Comparison of ENCODE assay signal across 10 cellular contexts in the genomic region with DNA sequence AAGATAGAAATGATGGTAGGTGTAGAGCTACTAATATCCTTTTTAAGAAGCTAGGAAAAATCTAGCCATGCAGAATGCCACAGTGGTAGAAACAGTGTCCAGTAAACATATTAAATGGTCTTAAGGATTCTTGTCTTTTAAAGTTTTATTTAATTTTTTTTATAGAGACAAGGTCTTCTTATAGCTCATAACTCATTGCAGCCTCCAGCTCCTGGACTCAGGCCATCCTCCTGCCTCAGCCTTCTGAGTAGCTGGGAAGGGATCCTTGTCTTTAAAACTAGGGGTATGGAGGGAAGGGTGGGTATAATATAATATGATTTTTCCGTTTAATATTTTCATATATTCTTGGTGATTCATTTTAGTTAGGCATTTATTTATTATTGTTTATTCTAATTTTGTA. TPM values are rescaled to one million over a fixed set of nuclear protein-coding genes. Genes with fewer than 3 reads are reported as not detected.
A peak's percentile ranks its signal among the peaks of the same experiment; 100 is the strongest.
DNase-seq lines count a peak whose midpoint lies in the region; ATAC-seq and TF ChIP-seq lines count a peak whose summit lies in the region.
"Had no signal": no experiment of that assay in that cellular context is flagged by ENCODE, and none has a peak within 500 bp of the region (broad histone marks: within the 10 kb centered on the region; RNA-seq: fewer than 3 reads in every experiment).

No MANE protein-coding gene starts in this region.

- POLR2A ChIA-PET in activated CD8-positive, alpha-beta T cell treated with anti-CD3 and anti-CD28 coated beads for 36 hours (lab: Charles Lee): interaction anchor here (0.6 kb wide), 1 partner anchor 253 kb away, joined by 3 read pairs; no protein-coding TSS in a partner anchor
- POLR2A ChIA-PET in CD8-positive, alpha-beta T cell (lab: Charles Lee): interaction anchor here (0.6 to 1.5 kb wide), 2 partner anchors 14 to 147 kb away, joined by 3 to 6 read pairs; partner anchors contain the start of gene CLOCK

- peak overlapping the region in 1 of 2 donors; percentile 100 for H3K27ac ChIP-seq in thoracic aorta
- H3K27ac ChIP-seq in CD8-positive, alpha-beta T cell (ENCODE audit: low read depth, low read length): no peak overlapping the region

- no peaks in the 10 kb centered on the region for H3K27me3 Mint-ChIP-seq in activated T-cell treated with anti-CD3 and anti-CD28 coated beads, Interleukin-2, amount 50 U/mL, for 4 hours (ENCODE audit: low read depth)
- no peaks in the 10 kb centered on the region for H3K27me3 Mint-ChIP-seq in activated CD8-positive, alpha-beta T cell treated with anti-CD3 and anti-CD28 coated beads for 36 hours
- no peaks in the 10 kb centered on the region for H3K27me3 Mint-ChIP-seq in CD8-positive, alpha-beta T cell (ENCODE audit: low read depth)

- H3K27me3 ChIP-seq in thoracic aorta (replicated peaks; ENCODE audit: insufficient read depth): no peaks in the 10 kb centered on the region
- H3K27me3 ChIP-seq in CD8-positive, alpha-beta T cell (ENCODE audit: insufficient read depth, low read length): no peaks in the 10 kb centered on the region

- CTCF ChIA-PET in activated CD8-positive, alpha-beta T cell treated with anti-CD3 and anti-CD28 coated beads for 36 hours (lab: Charles Lee): interaction anchor here (1.3 to 2.7 kb wide), 2 partner anchors 9 to 54 kb away, joined by 3 to 10 read pairs; partner anchors contain the start of gene SRD5A3
- CTCF ChIA-PET in CD8-positive, alpha-beta T cell (lab: Charles Lee): interaction anchor here (1.0 to 1.3 kb wide), 2 partner anchors 14 to 52 kb away, joined by 4 read pairs; no protein-coding TSS in a partner anchor

- intact Hi-C loops in activated CD8-positive, alpha-beta T cell treated with anti-CD3 and anti-CD28 coated beads for 36 hours (cut with micrococcal nuclease): no loop called here
- intact Hi-C loops in CD8-positive, alpha-beta T cell (cut with DNase I, micrococcal nuclease): loop anchor here (5.0 to 10.0 kb wide), 7 partner anchors 38 to 1575 kb away; partner anchors contain the start of genes CEP135 (in 1 of the 2), CHIC2 (in 1 of the 2), EXOC1 (in 1 of the 2) and NOA1 (in 1 of the 2)

- H3K36me3 ChIP-seq in thoracic aorta: no peaks in the 10 kb centered on the region
- no peaks in the 10 kb centered on the region for H3K36me3 ChIP-seq in CD8-positive, alpha-beta T cell (ENCODE audit: insufficient read depth, low read length)

- peak overlapping the region; percentile 99 for H3K4me3 ChIP-seq in thoracic aorta
- no peak overlapping the region for H3K4me3 ChIP-seq in CD8-positive, alpha-beta T cell (ENCODE audit: low read depth, low read length)

- ATAC-seq in activated T-cell treated with anti-CD3 and anti-CD28 coated beads, Interleukin-2, amount 50 U/mL, for 4 hours: no peak
- no peak for ATAC-seq in activated CD8-positive, alpha-beta T cell treated with anti-CD3 and anti-CD28 coated beads for 36 hours
- no peak for ATAC-seq in thoracic aorta (ENCODE audit: insufficient number of reproducible peaks, low FRiP score, low read depth)
- no peak for ATAC-seq in CD8-positive, alpha-beta T cell

- H3K4me1 ChIP-seq in thoracic aorta (ENCODE audit: control insufficient read depth in 1 of 2, low read depth in 2 of 2): peaks cover 20 to 46% of the 10 kb centered on the region in 2 donors
- peaks cover 36% of the 10 kb centered on the region for H3K4me1 ChIP-seq in CD8-positive, alpha-beta T cell (ENCODE audit: insufficient read depth, low read length)

- peak overlapping the region; percentile 91 for H3K4me3 Mint-ChIP-seq in activated T-cell treated with anti-CD3 and anti-CD28 coated beads, Interleukin-2, amount 50 U/mL, for 4 hours
- H3K4me3 Mint-ChIP-seq in activated CD8-positive, alpha-beta T cell treated with anti-CD3 and anti-CD28 coated beads for 36 hours: peak overlapping the region; percentile 95
- H3K4me3 Mint-ChIP-seq in CD8-positive, alpha-beta T cell: no peak overlapping the region

- H3K27ac Mint-ChIP-seq in activated CD8-positive, alpha-beta T cell treated with anti-CD3 and anti-CD28 coated beads for 36 hours: no peak overlapping the region
- no peak overlapping the region for H3K27ac Mint-ChIP-seq in CD8-positive, alpha-beta T cell

- peaks cover 52% of the 10 kb centered on the region for H3K4me1 Mint-ChIP-seq in activated T-cell treated with anti-CD3 and anti-CD28 coated beads, Interleukin-2, amount 50 U/mL, for 4 hours (ENCODE audit: low read depth)
- peaks cover 46% of the 10 kb centered on the region for H3K4me1 Mint-ChIP-seq in activated CD8-positive, alpha-beta T cell treated with anti-CD3 and anti-CD28 coated beads for 36 hours (ENCODE audit: low read depth)
- peaks cover 48% of the 10 kb centered on the region for H3K4me1 Mint-ChIP-seq in CD8-positive, alpha-beta T cell (ENCODE audit: low read depth)

- DNase-seq in activated T-cell treated with anti-CD3 and anti-CD28 coated beads, Interleukin-2, amount 50 U/mL, for 4 hours: no peak
- DNase-seq in activated T-cell treated with anti-CD3 and anti-CD28 coated beads, Interleukin-2, amount 50 U/mL, for 48 hours: no peak
- DNase-seq in activated CD8-positive, alpha-beta T cell treated with anti-CD3 and anti-CD28 coated beads for 36 hours: no peak
- DNase-seq in globus pallidus (ENCODE audit: low spot score) (peak; percentile 43), thoracic aorta (ENCODE audit: low spot score) (no peak), Ammon's horn (ENCODE audit: low spot score) (no peak), nucleus accumbens (lab: John Stamatoyannopoulos, UW) (no peak)
- DNase-seq in CD8-positive, alpha-beta T cell: no peak
- DNase-seq: activated effector memory CD4-positive, alpha-beta T cell treated with Interleukin-2 at 50 U/mL for 16 hours; SIG-M5 had no signal

- TF ChIP-seq CTCF in activated CD8-positive, alpha-beta T cell treated with anti-CD3 and anti-CD28 coated beads for 36 hours (IDR thresholded peaks at IDR 0.05): no peak
- TF ChIP-seq CTCF in thoracic aorta (IDR thresholded peaks at IDR 0.05): no peak
- no peak for TF ChIP-seq CTCF in CD8-positive, alpha-beta T cell (IDR thresholded peaks at IDR 0.05)

- peaks cover 26% of the 10 kb centered on the region for H3K36me3 Mint-ChIP-seq in activated T-cell treated with anti-CD3 and anti-CD28 coated beads, Interleukin-2, amount 50 U/mL, for 4 hours (ENCODE audit: insufficient read depth)
- H3K36me3 Mint-ChIP-seq in activated CD8-positive, alpha-beta T cell treated with anti-CD3 and anti-CD28 coated beads for 36 hours (ENCODE audit: low read depth): peaks cover 45% of the 10 kb centered on the region
- peaks cover 33% of the 10 kb centered on the region for H3K36me3 Mint-ChIP-seq in CD8-positive, alpha-beta T cell

- H3K9me3 ChIP-seq in thoracic aorta: no peaks in the 10 kb centered on the region
- H3K9me3 ChIP-seq in CD8-positive, alpha-beta T cell (ENCODE audit: low read length): no peaks in the 10 kb centered on the region

- H3K9me3 Mint-ChIP-seq in activated T-cell treated with anti-CD3 and anti-CD28 coated beads, Interleukin-2, amount 50 U/mL, for 4 hours: no peaks in the 10 kb centered on the region
- no peaks in the 10 kb centered on the region for H3K9me3 Mint-ChIP-seq in activated CD8-positive, alpha-beta T cell treated with anti-CD3 and anti-CD28 coated beads for 36 hours
- H3K9me3 Mint-ChIP-seq in CD8-positive, alpha-beta T cell: no peaks in the 10 kb centered on the region

RNA-seq across cellular contexts. Expression of gene TMEM165, which starts 3.8 kb away (rescaled TPM):
- 10 to 100 TPM; 72.3 to 75.1 (median 75.0) TPM for total RNA-seq in activated T-cell treated with anti-CD3 and anti-CD28 coated beads, Interleukin-2, amount 50 U/mL, for 4 hours
- total RNA-seq in activated CD8-positive, alpha-beta T cell treated with anti-CD3 and anti-CD28 coated beads for 36 hours: 10 to 100 TPM; 46.6 to 46.9 TPM
- 100 to 1,000 TPM; 185 to 360 TPM for total RNA-seq in thoracic aorta
- 10 to 100 TPM; 31.0 to 31.5 TPM for total RNA-seq in CD8-positive, alpha-beta T cell

RNA-seq across cellular contexts. Expression of gene SRD5A3, which starts 53.5 kb away (rescaled TPM):
- 10 to 100 TPM in 2 of 3 donors, 1 to 10 TPM in 1; 9.4 to 21.0 (median 12.7) TPM for total RNA-seq in activated T-cell treated with anti-CD3 and anti-CD28 coated beads, Interleukin-2, amount 50 U/mL, for 4 hours
- total RNA-seq in activated CD8-positive, alpha-beta T cell treated with anti-CD3 and anti-CD28 coated beads for 36 hours: 10 to 100 TPM; 12.9 to 15.9 TPM
- total RNA-seq in thoracic aorta: 1 to 10 TPM; 5.4 to 6.4 TPM
- 1 to 10 TPM; 1.1 TPM for total RNA-seq in CD8-positive, alpha-beta T cell
